In the genomic region with DNA sequence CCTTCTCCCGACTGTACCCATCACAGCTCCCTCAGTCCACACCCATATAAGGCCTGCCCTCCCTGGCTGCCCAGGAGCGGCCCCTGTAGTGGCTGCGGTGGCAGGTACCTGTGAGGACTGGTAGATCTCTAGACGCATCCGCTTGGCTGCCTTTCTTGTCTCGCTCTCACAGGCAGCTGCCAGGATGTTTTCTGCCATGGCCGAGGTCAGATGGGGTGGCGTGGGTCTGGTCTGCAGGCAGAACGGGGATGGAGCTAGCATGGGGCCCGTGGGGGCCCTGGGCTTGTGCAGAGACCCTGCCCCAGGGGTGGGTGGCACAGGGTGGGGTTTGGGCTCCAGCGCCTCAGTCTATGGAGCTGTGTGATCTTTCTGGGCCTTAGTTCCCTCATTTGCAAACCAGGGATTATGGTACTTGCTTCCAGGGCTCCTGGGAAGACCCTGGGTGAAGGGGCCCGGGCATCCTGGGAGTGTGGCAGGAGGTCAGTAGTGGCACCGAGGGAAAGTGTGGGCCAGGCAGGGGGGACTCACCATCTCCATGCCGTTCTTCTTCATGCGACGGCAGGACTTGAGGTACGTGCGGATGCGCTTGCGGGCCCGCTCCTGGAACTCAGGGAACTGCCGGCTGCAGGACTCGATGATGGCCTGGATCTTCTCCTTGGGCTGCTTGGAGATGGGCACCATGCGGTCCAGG, we compare ENCODE assay signal across 1 cellular context.
TF ChIP-seq lines count a peak whose summit lies in the region.

No MANE protein-coding gene starts in this region.

TF ChIP-seq in GM23338, 12 proteins besides CTCF, POLR2A, EP300 and RAD21 (continued from another document):
- TF ChIP-seq, protein P1, sequence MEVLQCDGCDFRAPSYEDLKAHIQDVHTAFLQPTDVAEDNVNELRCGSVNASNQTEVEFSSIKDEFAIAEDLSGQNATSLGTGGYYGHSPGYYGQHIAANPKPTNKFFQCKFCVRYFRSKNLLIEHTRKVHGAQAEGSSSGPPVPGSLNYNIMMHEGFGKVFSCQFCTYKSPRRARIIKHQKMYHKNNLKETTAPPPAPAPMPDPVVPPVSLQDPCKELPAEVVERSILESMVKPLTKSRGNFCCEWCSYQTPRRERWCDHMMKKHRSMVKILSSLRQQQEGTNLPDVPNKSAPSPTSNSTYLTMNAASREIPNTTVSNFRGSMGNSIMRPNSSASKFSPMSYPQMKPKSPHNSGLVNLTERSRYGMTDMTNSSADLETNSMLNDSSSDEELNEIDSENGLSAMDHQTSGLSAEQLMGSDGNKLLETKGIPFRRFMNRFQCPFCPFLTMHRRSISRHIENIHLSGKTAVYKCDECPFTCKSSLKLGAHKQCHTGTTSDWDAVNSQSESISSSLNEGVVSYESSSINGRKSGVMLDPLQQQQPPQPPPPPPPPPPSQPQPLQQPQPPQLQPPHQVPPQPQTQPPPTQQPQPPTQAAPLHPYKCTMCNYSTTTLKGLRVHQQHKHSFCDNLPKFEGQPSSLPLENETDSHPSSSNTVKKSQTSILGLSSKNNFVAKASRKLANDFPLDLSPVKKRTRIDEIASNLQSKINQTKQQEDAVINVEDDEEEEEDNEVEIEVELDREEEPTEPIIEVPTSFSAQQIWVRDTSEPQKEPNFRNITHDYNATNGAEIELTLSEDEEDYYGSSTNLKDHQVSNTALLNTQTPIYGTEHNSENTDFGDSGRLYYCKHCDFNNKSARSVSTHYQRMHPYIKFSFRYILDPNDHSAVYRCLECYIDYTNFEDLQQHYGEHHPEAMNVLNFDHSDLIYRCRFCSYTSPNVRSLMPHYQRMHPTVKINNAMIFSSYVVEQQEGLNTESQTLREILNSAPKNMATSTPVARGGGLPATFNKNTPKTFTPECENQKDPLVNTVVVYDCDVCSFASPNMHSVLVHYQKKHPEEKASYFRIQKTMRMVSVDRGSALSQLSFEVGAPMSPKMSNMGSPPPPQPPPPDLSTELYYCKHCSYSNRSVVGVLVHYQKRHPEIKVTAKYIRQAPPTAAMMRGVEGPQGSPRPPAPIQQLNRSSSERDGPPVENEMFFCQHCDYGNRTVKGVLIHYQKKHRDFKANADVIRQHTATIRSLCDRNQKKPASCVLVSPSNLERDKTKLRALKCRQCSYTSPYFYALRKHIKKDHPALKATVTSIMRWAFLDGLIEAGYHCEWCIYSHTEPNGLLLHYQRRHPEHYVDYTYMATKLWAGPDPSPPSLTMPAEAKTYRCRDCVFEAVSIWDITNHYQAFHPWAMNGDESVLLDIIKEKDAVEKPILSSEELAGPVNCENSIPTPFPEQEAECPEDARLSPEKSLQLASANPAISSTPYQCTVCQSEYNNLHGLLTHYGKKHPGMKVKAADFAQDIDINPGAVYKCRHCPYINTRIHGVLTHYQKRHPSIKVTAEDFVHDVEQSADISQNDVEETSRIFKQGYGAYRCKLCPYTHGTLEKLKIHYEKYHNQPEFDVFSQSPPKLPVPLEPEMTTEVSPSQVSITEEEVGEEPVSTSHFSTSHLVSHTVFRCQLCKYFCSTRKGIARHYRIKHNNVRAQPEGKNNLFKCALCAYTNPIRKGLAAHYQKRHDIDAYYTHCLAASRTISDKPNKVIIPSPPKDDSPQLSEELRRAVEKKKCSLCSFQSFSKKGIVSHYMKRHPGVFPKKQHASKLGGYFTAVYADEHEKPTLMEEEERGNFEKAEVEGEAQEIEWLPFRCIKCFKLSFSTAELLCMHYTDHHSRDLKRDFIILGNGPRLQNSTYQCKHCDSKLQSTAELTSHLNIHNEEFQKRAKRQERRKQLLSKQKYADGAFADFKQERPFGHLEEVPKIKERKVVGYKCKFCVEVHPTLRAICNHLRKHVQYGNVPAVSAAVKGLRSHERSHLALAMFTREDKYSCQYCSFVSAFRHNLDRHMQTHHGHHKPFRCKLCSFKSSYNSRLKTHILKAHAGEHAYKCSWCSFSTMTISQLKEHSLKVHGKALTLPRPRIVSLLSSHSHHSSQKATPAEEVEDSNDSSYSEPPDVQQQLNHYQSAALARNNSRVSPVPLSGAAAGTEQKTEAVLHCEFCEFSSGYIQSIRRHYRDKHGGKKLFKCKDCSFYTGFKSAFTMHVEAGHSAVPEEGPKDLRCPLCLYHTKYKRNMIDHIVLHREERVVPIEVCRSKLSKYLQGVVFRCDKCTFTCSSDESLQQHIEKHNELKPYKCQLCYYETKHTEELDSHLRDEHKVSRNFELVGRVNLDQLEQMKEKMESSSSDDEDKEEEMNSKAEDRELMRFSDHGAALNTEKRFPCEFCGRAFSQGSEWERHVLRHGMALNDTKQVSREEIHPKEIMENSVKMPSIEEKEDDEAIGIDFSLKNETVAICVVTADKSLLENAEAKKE (CRISPR knock-in tag; IDR thresholded peaks at IDR 0.05) = no peak
- TF ChIP-seq, protein P2, sequence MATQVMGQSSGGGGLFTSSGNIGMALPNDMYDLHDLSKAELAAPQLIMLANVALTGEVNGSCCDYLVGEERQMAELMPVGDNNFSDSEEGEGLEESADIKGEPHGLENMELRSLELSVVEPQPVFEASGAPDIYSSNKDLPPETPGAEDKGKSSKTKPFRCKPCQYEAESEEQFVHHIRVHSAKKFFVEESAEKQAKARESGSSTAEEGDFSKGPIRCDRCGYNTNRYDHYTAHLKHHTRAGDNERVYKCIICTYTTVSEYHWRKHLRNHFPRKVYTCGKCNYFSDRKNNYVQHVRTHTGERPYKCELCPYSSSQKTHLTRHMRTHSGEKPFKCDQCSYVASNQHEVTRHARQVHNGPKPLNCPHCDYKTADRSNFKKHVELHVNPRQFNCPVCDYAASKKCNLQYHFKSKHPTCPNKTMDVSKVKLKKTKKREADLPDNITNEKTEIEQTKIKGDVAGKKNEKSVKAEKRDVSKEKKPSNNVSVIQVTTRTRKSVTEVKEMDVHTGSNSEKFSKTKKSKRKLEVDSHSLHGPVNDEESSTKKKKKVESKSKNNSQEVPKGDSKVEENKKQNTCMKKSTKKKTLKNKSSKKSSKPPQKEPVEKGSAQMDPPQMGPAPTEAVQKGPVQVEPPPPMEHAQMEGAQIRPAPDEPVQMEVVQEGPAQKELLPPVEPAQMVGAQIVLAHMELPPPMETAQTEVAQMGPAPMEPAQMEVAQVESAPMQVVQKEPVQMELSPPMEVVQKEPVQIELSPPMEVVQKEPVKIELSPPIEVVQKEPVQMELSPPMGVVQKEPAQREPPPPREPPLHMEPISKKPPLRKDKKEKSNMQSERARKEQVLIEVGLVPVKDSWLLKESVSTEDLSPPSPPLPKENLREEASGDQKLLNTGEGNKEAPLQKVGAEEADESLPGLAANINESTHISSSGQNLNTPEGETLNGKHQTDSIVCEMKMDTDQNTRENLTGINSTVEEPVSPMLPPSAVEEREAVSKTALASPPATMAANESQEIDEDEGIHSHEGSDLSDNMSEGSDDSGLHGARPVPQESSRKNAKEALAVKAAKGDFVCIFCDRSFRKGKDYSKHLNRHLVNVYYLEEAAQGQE (IDR thresholded peaks at IDR 0.05; ENCODE audit: unreplicated experiment) = no peak
- TF ChIP-seq JUNB (IDR thresholded peaks at IDR 0.05; ENCODE audit: unreplicated experiment) (no peak), STAT1 (IDR thresholded peaks at IDR 0.05; ENCODE audit: unreplicated experiment) (no peak), ZNF114 (CRISPR knock-in tag; IDR thresholded peaks at IDR 0.05) (no peak), EZH2 (IDR thresholded peaks at IDR 0.05; ENCODE audit: low read depth, unreplicated experiment) (no peak)
- TF ChIP-seq, protein P3, sequence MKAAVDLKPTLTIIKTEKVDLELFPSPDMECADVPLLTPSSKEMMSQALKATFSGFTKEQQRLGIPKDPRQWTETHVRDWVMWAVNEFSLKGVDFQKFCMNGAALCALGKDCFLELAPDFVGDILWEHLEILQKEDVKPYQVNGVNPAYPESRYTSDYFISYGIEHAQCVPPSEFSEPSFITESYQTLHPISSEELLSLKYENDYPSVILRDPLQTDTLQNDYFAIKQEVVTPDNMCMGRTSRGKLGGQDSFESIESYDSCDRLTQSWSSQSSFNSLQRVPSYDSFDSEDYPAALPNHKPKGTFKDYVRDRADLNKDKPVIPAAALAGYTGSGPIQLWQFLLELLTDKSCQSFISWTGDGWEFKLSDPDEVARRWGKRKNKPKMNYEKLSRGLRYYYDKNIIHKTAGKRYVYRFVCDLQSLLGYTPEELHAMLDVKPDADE (IDR thresholded peaks at IDR 0.05) = no peak
